ENCODE assay signal across 8 cellular contexts in the genomic region with DNA sequence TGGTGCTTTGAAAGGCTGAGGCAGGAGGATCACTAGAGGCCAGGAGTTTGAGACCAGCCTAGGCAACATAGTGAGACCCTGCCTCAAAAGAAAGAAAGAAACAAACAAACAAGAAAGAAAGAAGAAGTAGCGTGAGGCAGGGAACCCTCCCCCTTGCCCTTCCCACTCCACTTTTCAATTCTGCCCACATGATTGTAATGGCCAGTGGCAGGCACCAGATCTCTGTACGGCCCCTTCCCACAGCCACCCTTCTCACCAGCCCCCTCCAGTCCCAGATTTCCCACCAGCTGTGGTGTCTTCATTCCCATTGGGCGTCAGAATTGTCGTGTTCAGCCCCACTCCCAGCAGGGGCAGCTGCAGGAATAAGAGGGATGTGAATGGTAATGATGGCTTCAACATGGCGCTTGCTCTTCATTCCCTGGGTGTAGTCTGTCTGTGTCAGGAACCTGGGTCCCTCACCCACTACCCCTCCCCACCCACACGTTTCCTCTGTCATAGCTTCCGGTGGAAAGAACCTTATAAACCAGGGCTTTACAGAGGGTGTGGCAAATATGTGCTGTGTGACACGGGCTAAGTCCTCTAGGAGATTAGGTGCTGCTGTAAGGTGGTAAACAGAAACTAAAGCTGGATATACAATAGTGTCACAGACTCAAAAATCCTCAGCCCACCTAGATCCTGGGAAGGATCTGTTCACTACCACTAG. TPM values are rescaled to one million over a fixed set of nuclear protein-coding genes. Genes with fewer than 3 reads are reported as not detected.
DNase-seq lines count a peak whose midpoint lies in the region; ATAC-seq and TF ChIP-seq lines count a peak whose summit lies in the region.
"Had no signal": no experiment of that assay in that cellular context is flagged by ENCODE, and none has a peak within 500 bp of the region (broad histone marks: within the 10 kb centered on the region; RNA-seq: fewer than 3 reads in every experiment).

A gene (minus strand): TSS at position 437 of the 703 bp plus-strand sequence. CDS start 38 bp downstream, at position 399.

- no peaks in the 10 kb centered on the region for H3F3A ChIP-seq in PC-9 (ENCODE audit: insufficient read depth, low read depth)
- H3F3A ChIP-seq in GM23248 (ENCODE audit: insufficient read depth): no peaks in the 10 kb centered on the region

- H4K20me1 ChIP-seq in hepatocyte (ENCODE audit: insufficient read depth, poor library complexity, severe bottlenecking) (no peaks in the 10 kb centered on the region), PC-9 (ENCODE audit: insufficient read depth) (no peaks in the 10 kb centered on the region), GM23248 (ENCODE audit: insufficient read depth) (no peaks in the 10 kb centered on the region)

- peak; percentile 77 to 86 for DNase-seq in activated CD4-positive, alpha-beta T cell treated with anti-CD3 and anti-CD28 coated beads for 4 hours
- DNase-seq in hepatocyte (ENCODE audit: low spot score) (peak; percentile 56), PC-9 (no peak), GM23248 (no peak)
- DNase-seq in stimulated activated naive CD4-positive, alpha-beta T cell treated with Interleukin-2 at 50 U/mL for 16 hours (lab: John Stamatoyannopoulos, UW): peak; percentile 73

- TF ChIP-seq CTCF in hepatocyte (IDR thresholded peaks at IDR 0.05; ENCODE audit: poor library complexity) (no peak), PC-9 (conservative IDR thresholded peaks at IDR 0.05) (no peak)

- H3K4me1 ChIP-seq in hepatocyte (ENCODE audit: insufficient read depth): peaks cover 8% of the 10 kb centered on the region
- H3K4me1 ChIP-seq in PC-9 (replicated peaks; ENCODE audit: insufficient read depth): no peaks in the 10 kb centered on the region
- H3K4me1 ChIP-seq in GM23248 (ENCODE audit: insufficient read depth): no peaks in the 10 kb centered on the region
- H3K4me1 ChIP-seq: body of pancreas had no signal

- in situ Hi-C loops in GM23248 (cut with MboI): no loop called here

- H3K27ac ChIP-seq in hepatocyte: peak within 1 kb of the TSS; percentile 90
- H3K27ac ChIP-seq in PC-9: no peak within 1 kb of the TSS
- H3K27ac ChIP-seq in GM23248: no peak within 1 kb of the TSS

- H3K4me3 ChIP-seq in hepatocyte (no peak within 1 kb of the TSS), PC-9 (no peak within 1 kb of the TSS), GM23248 (no peak within 1 kb of the TSS)
- H3K4me3 ChIP-seq: body of pancreas had no signal

- ATAC-seq in GM19397 (IDR thresholded peaks at IDR 0.05; ENCODE audit: unreplicated experiment): peak; percentile 88
- peak; percentile 95 for ATAC-seq in HG03442 (IDR thresholded peaks at IDR 0.05; ENCODE audit: unreplicated experiment)
- ATAC-seq: body of pancreas had no signal

- H3K9ac ChIP-seq in GM23248: no peak within 1 kb of the TSS

- CTCF ChIA-PET in PC-9 (lab: Charles Lee): no interaction called here

- H3K4me2 ChIP-seq in hepatocyte (peak within 1 kb of the TSS; percentile 41), PC-9 (no peak within 1 kb of the TSS), GM23248 (ENCODE audit: unreplicated experiment) (no peak within 1 kb of the TSS)

- H3K9me3 ChIP-seq in hepatocyte (ENCODE audit: low read depth): no peaks in the 10 kb centered on the region
- no peaks in the 10 kb centered on the region for H3K9me3 ChIP-seq in PC-9 (ENCODE audit: insufficient read depth, low read depth)
- H3K9me3 ChIP-seq in GM23248 (ENCODE audit: low read depth): no peaks in the 10 kb centered on the region
- H3K9me3 ChIP-seq: body of pancreas had no signal

- WGBS in hepatocyte (ENCODE audit: low lambda C conversion rate, missing lambda C conversion rate): 68% methylated on average over 8 of the region's 8 CpGs
- 51 to 61% methylated on average over 5 to 8 of the region's 8 CpGs for WGBS in GM23248 (ENCODE audit: low coverage in 1 of 2, low lambda C conversion rate in 2 of 2, missing lambda C conversion rate in 2 of 2), 2 experiments

- no TSS peak for BruUV-seq in PC-9 (replicated peaks; lab: Mats Ljungman, UMichigan)

- H2AFZ ChIP-seq in hepatocyte: no peak within 1 kb of the TSS
- H2AFZ ChIP-seq in PC-9: no peak within 1 kb of the TSS
- H2AFZ ChIP-seq in GM23248: no peak within 1 kb of the TSS

- H3K9me2 ChIP-seq in hepatocyte (replicated peaks; ENCODE audit: insufficient read depth) (no peaks in the 10 kb centered on the region), PC-9 (ENCODE audit: insufficient read depth) (no peaks in the 10 kb centered on the region), GM23248 (ENCODE audit: insufficient read depth) (no peaks in the 10 kb centered on the region)

- H3K79me2 ChIP-seq in hepatocyte (no peaks in the 10 kb centered on the region), PC-9 (ENCODE audit: low read depth) (no peaks in the 10 kb centered on the region), GM23248 (ENCODE audit: insufficient read depth) (no peaks in the 10 kb centered on the region)

- H3K27me3 ChIP-seq in hepatocyte (no peaks in the 10 kb centered on the region), PC-9 (ENCODE audit: insufficient read depth, low read depth) (no peaks in the 10 kb centered on the region), GM23248 (replicated peaks; ENCODE audit: insufficient read depth) (no peaks in the 10 kb centered on the region)
- H3K27me3 ChIP-seq: body of pancreas had no signal

- intact Hi-C loops in PC-9 (cut with micrococcal nuclease; ENCODE audit: unreplicated experiment): no loop called here

- no peaks in the 10 kb centered on the region for H3K36me3 ChIP-seq in hepatocyte (replicated peaks; ENCODE audit: insufficient read depth, low read depth)
- no peaks in the 10 kb centered on the region for H3K36me3 ChIP-seq in PC-9 (ENCODE audit: low read depth)
- no peaks in the 10 kb centered on the region for H3K36me3 ChIP-seq in GM23248 (ENCODE audit: low read depth)

- POLR2A ChIA-PET in PC-9 (lab: Charles Lee; ENCODE audit: unreplicated experiment): no interaction called here

RNA-seq across cellular contexts. Expression of the gene that starts here (rescaled TPM):
- total RNA-seq in hepatocyte (7.1 and 14.1 TPM in 2 replicates), PC-9 (2021) (not detected in 2 replicates)
- polyA plus RNA-seq in hepatocyte (11.2 and 13.5 TPM in 2 replicates), GM23248 (2016; fragmentation: Nextera tagmentation; extraction: Ambion mirVana) (0.23 and 0.53 TPM in 2 replicates)
- total RNA-seq in GM23248 (2014; rRNA removed; shearing (Covaris generic)): not detected in 2 replicates

Comparison
In these comparisons a context has a peak if more than half of its experiments do, and no peak if none do; other contexts are left out.
1. DNase-seq: peak in activated CD4-positive, alpha-beta T cell treated with anti-CD3 and anti-CD28 coated beads for 4 hours (2 of 2), hepatocyte (single experiment) and stimulated activated naive CD4-positive, alpha-beta T cell treated with Interleukin-2 at 50 U/mL for 16 hours (single experiment); none in PC-9 (0 of 2) and GM23248 (single experiment).